25 cellular contexts compared by ENCODE assay signal in the genomic region with DNA sequence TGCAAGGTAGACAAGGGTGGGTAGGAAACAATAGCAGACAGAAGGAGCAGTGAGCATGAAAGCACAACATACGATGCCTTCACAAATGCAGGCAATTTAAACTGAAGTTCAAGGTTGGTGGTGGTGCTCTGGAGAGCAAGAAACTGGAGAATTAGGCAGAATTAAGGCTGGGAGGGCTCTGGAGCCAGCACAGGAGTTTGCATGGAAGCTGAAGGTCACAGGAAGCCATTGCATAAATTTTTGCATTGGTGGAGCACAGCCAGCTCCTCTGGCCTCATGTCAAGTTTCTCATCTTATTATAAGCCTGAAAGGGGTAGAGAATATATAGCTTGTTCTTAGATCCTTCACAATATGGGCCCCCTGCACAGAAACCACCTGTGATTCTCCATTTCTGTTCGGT.
"Had no signal": no experiment of that assay in that cellular context is flagged by ENCODE, and none has a peak within 500 bp of the region (broad histone marks: within the 10 kb centered on the region; RNA-seq: fewer than 3 reads in every experiment).

No MANE protein-coding gene starts in this region.

- H3K4me3 ChIP-seq: left ventricle myocardium inferior, lung, mucosa of descending colon, ovary, skin epidermis, stomach, testis, thyroid gland, transverse colon, upper lobe of left lung had no signal

- H3K27ac Mint-ChIP-seq: immature natural killer cell; mesothelial cell of epicardium; naive thymus-derived CD4-positive, alpha-beta T cell; natural killer cell treated with Interleukin-12 subunit alpha and Interleukin-12 subunit beta and Interleukin-15 and Interleukin-18, amount 100 ng/mL, for 72 hours; progenitor cell of endocrine pancreas; stimulated activated naive B cell treated with anti-CD40 and anti-IgM and Interleukin-4, amounts not matched to agents 10 μg/mL and 1 μg/mL and 100 μg/mL, for 72 hours had no signal

- H3K27me3 Mint-ChIP-seq: naive thymus-derived CD4-positive, alpha-beta T cell; natural killer cell treated with Interleukin-12 subunit alpha and Interleukin-12 subunit beta and Interleukin-15 and Interleukin-18, amount 100 ng/mL, for 72 hours; progenitor cell of endocrine pancreas; stimulated activated naive B cell treated with anti-CD40 and anti-IgM and Interleukin-4, amounts not matched to agents 10 μg/mL and 1 μg/mL and 100 μg/mL, for 72 hours had no signal

- H3K4me1 ChIP-seq: upper lobe of left lung had no signal

- H3K4me1 Mint-ChIP-seq: immature natural killer cell; stimulated activated naive B cell treated with anti-CD40 and anti-IgM and Interleukin-4, amounts not matched to agents 10 μg/mL and 1 μg/mL and 100 μg/mL, for 72 hours had no signal

- ATAC-seq: mucosa of descending colon; naive thymus-derived CD4-positive, alpha-beta T cell; natural killer cell treated with Interleukin-12 subunit alpha and Interleukin-12 subunit beta and Interleukin-15 and Interleukin-18, amount 100 ng/mL, for 72 hours; right cardiac atrium; sciatic nerve; stimulated activated naive B cell treated with anti-CD40 and anti-IgM and Interleukin-4, amounts not matched to agents 10 μg/mL and 1 μg/mL and 100 μg/mL, for 72 hours; stimulated activated naive CD8-positive, alpha-beta T cell treated with anti-CD3 and anti-CD28 coated beads, Interleukin-15, Interleukin-2, amounts not matched to agents 100 U/mL and 50 U/mL, for 24 hours had no signal

- DNase-seq: immature natural killer cell; islet precursor cell; left ventricle myocardium inferior; mesendoderm; mucosa of descending colon; naive thymus-derived CD4-positive, alpha-beta T cell; ovary; right cardiac atrium; stimulated activated CD4-positive, alpha-beta T cell treated with anti-CD3 and anti-CD28 coated beads, Interleukin-12 subunit alpha, Interleukin-12 subunit beta, amount 100 ng/mL, for 4 hours; stimulated activated CD4-positive, alpha-beta T cell treated with anti-CD3 and anti-CD28 coated beads, Interleukin-15, amount 100 ng/mL, for 24 hours; stimulated activated CD4-positive, alpha-beta T cell treated with anti-CD3 and anti-CD28 coated beads, Interleukin-2, amount 100 ng/mL, for 24 hours; stimulated activated CD4-positive, alpha-beta T cell treated with anti-CD3 and anti-CD28 coated beads, Interleukin-4, amount 100 ng/mL, for 1 hour; stimulated activated naive B cell treated with anti-CD40 and anti-IgM and Interleukin-4, amounts not matched to agents 10 μg/mL and 1 μg/mL and 100 μg/mL, for 72 hours; stimulated activated naive CD8-positive, alpha-beta T cell treated with anti-CD3 and anti-CD28 coated beads, Interleukin-15, Interleukin-2, amounts not matched to agents 100 U/mL and 50 U/mL, for 24 hours; stomach; testis; transverse colon; upper lobe of left lung had no signal

- H3K36me3 ChIP-seq: left ventricle myocardium inferior, ovary, thyroid gland, transverse colon, upper lobe of left lung had no signal

- H3K27me3 ChIP-seq: ovary, stomach, testis, thyroid gland, transverse colon, upper lobe of left lung had no signal

- H3K27ac ChIP-seq: left ventricle myocardium inferior, ovary, skin epidermis, stomach, testis, thyroid gland, transverse colon, upper lobe of left lung had no signal

- H3K9me3 ChIP-seq: left ventricle myocardium inferior, mucosa of descending colon, ovary, stomach, testis, thyroid gland, transverse colon, upper lobe of left lung had no signal

- H3K9me3 Mint-ChIP-seq: mesothelial cell of epicardium; natural killer cell treated with Interleukin-12 subunit alpha and Interleukin-12 subunit beta and Interleukin-15 and Interleukin-18, amount 100 ng/mL, for 72 hours had no signal

- H3K36me3 Mint-ChIP-seq: immature natural killer cell; mesothelial cell of epicardium; naive thymus-derived CD4-positive, alpha-beta T cell; natural killer cell treated with Interleukin-12 subunit alpha and Interleukin-12 subunit beta and Interleukin-15 and Interleukin-18, amount 100 ng/mL, for 72 hours; stimulated activated naive B cell treated with anti-CD40 and anti-IgM and Interleukin-4, amounts not matched to agents 10 μg/mL and 1 μg/mL and 100 μg/mL, for 72 hours had no signal

- H3K4me3 Mint-ChIP-seq: immature natural killer cell; mesothelial cell of epicardium; naive thymus-derived CD4-positive, alpha-beta T cell; natural killer cell treated with Interleukin-12 subunit alpha and Interleukin-12 subunit beta and Interleukin-15 and Interleukin-18, amount 100 ng/mL, for 72 hours; stimulated activated naive B cell treated with anti-CD40 and anti-IgM and Interleukin-4, amounts not matched to agents 10 μg/mL and 1 μg/mL and 100 μg/mL, for 72 hours had no signal
